1 cellular context compared by ENCODE assay signal in the genomic region with DNA sequence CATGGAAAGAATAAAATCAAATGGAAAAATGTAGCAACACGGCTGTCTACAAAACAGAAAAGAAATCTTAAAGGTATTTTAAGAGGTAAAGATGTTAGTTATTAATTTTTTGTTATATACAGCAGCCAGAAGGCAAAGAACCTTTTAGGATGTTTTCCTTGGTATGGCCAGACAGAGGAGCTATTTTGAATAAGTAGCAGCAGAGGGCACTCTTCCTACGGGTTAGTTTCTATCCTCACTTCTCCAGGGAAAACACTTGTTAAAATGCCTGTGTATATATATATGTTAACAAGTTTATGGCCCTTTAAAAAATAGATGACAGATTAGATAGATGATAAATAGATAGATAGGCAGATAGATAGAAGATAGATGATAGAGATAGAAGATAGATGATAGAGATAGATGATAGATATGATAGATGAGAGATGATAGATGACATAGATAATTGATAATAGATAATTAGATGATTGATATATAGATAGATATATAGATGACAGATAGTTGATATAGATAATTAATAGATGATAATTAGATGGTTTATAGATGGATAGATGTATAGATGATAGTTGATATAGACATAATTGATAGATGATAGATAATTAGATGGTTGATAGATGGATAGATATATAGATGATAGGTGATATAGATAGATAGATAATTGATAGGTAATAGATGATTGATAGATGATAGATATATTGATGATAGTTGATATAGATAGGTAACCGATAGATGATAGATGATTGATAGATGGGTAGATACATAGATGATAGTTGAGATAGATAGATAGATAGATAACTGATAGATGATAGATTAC.
TF ChIP-seq lines count a peak whose summit lies in the region.

No MANE protein-coding gene starts in this region.

TF ChIP-seq in K562, 482 proteins besides CTCF, POLR2A, EP300 and RAD21 (continued from another document):
- peak; percentile 74; the same call in 1 of the 2 replicates for TF ChIP-seq CHAMP1 (IDR thresholded peaks at IDR 0.05)
- TF ChIP-seq, protein P1, sequence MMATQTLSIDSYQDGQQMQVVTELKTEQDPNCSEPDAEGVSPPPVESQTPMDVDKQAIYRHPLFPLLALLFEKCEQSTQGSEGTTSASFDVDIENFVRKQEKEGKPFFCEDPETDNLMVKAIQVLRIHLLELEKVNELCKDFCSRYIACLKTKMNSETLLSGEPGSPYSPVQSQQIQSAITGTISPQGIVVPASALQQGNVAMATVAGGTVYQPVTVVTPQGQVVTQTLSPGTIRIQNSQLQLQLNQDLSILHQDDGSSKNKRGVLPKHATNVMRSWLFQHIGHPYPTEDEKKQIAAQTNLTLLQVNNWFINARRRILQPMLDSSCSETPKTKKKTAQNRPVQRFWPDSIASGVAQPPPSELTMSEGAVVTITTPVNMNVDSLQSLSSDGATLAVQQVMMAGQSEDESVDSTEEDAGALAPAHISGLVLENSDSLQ (IDR thresholded peaks at IDR 0.05) = 0 out of 2 replicates have a peak, but pooled peaks have one; percentile 11
- TF ChIP-seq LCOR (CRISPR knock-in tag; IDR thresholded peaks at IDR 0.05) = no peak
- TF ChIP-seq GABPB1 (CRISPR knock-in tag; IDR thresholded peaks at IDR 0.05) = no peak
- no peak for TF ChIP-seq SAFB (IDR thresholded peaks at IDR 0.05; ENCODE audit: borderline replicate concordance, low read depth, low read length)
- no peak for TF ChIP-seq KAT2B (IDR thresholded peaks at IDR 0.05; ENCODE audit: low read depth, low read length)
- peak; percentile 65; the same call in 1 of the 2 replicates for TF ChIP-seq HDAC2 (IDR thresholded peaks at IDR 0.05)
- TF ChIP-seq NR2F6 (CRISPR knock-in tag; IDR thresholded peaks at IDR 0.05) = no peak
- peak; percentile 50; the same call in 1 of the 2 replicates for TF ChIP-seq ARID2 (IDR thresholded peaks at IDR 0.05)
- TF ChIP-seq SP1 (CRISPR knock-in tag; IDR thresholded peaks at IDR 0.05) = no peak
- no peak for TF ChIP-seq MBD2 (IDR thresholded peaks at IDR 0.05; ENCODE audit: borderline replicate concordance, low read depth)
- TF ChIP-seq GATAD2B (IDR thresholded peaks at IDR 0.05; ENCODE audit: borderline replicate concordance) = peak; percentile 97; the same call in 1 of the 2 replicates
- no peak for TF ChIP-seq HEY1 (CRISPR knock-in tag; IDR thresholded peaks at IDR 0.05; ENCODE audit: borderline replicate concordance)
- TF ChIP-seq, protein P2, sequence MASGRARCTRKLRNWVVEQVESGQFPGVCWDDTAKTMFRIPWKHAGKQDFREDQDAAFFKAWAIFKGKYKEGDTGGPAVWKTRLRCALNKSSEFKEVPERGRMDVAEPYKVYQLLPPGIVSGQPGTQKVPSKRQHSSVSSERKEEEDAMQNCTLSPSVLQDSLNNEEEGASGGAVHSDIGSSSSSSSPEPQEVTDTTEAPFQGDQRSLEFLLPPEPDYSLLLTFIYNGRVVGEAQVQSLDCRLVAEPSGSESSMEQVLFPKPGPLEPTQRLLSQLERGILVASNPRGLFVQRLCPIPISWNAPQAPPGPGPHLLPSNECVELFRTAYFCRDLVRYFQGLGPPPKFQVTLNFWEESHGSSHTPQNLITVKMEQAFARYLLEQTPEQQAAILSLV (tag; IDR thresholded peaks at IDR 0.05) = no peak
- TF ChIP-seq DACH1 (IDR thresholded peaks at IDR 0.05; ENCODE audit: partially characterized antibody) = peak; percentile 99
- TF ChIP-seq PYGO2 (tag; IDR thresholded peaks at IDR 0.05) = no peak
- peak; percentile 49 for TF ChIP-seq BCOR (IDR thresholded peaks at IDR 0.05)
- TF ChIP-seq KDM5B (IDR thresholded peaks at IDR 0.05; ENCODE audit: insufficient replicate concordance, low read depth, low read length) = no peak
- no peak for TF ChIP-seq ZNF77 (CRISPR knock-in tag; IDR thresholded peaks at IDR 0.05)
- TF ChIP-seq SMARCE1 (IDR thresholded peaks at IDR 0.05) = no peak
- TF ChIP-seq SMARCA4 (IDR thresholded peaks at IDR 0.05) = no peak
- no peak for TF ChIP-seq ZNF263 (CRISPR knock-in tag; IDR thresholded peaks at IDR 0.05; ENCODE audit: borderline replicate concordance)
- no peak for TF ChIP-seq NFIC (IDR thresholded peaks at IDR 0.05)
- TF ChIP-seq TAF9B (IDR thresholded peaks at IDR 0.05; ENCODE audit: partially characterized antibody) = peak; percentile 62
- no peak for TF ChIP-seq SIX5 (IDR thresholded peaks at IDR 0.05; ENCODE audit: borderline replicate concordance in 1 of 2, insufficient read depth in 1 of 2, low read depth in 1 of 2, low read length in 2 of 2)
- TF ChIP-seq HDAC1 (IDR thresholded peaks at IDR 0.05) = 0 out of 4 replicates have a peak, but pooled peaks of 1 of the 2 experiments have one; percentile 29
- TF ChIP-seq SMC3 (conservative IDR thresholded peaks at IDR 0.05; ENCODE audit: insufficient read depth, low read depth, low read length) = peak; percentile 49; the same call in 1 of the 2 replicates
- TF ChIP-seq EP400 (IDR thresholded peaks at IDR 0.05) = peak; percentile 51; the same call in 1 of the 2 replicates
- TF ChIP-seq ZNF785 (CRISPR knock-in tag; IDR thresholded peaks at IDR 0.05) = no peak
- TF ChIP-seq HLTF (IDR thresholded peaks at IDR 0.05) = 0 out of 2 replicates have a peak, but pooled peaks have one; percentile 13
- peak; percentile 33 for TF ChIP-seq C11orf30 (IDR thresholded peaks at IDR 0.05; ENCODE audit: low read depth)
- no peak for TF ChIP-seq NRF1 (conservative IDR thresholded peaks at IDR 0.05 in 1 of 2, IDR thresholded peaks at IDR 0.05 in 1 of 2)
- TF ChIP-seq PHTF2 (CRISPR knock-in tag; IDR thresholded peaks at IDR 0.05) = no peak
- TF ChIP-seq MGA (IDR thresholded peaks at IDR 0.05) = peak; percentile 40; the same call in 1 of the 2 replicates
- TF ChIP-seq LARP7 (IDR thresholded peaks at IDR 0.05) = 0 out of 2 replicates have a peak, but pooled peaks have one; percentile 25
- 0 out of 4 replicates have a peak, but pooled peaks of 1 of the 2 experiments have one; percentile 46 for TF ChIP-seq ARNT (IDR thresholded peaks at IDR 0.05)
- TF ChIP-seq HDAC3 (IDR thresholded peaks at IDR 0.05; ENCODE audit: borderline replicate concordance, partially characterized antibody) = peak; percentile 39
- no peak for TF ChIP-seq RBM14 (IDR thresholded peaks at IDR 0.05; ENCODE audit: borderline replicate concordance, insufficient read depth, low read depth, low read length)
- peak; percentile 93 for TF ChIP-seq MTA1 (IDR thresholded peaks at IDR 0.05; ENCODE audit: borderline replicate concordance)
- TF ChIP-seq, protein P3, sequence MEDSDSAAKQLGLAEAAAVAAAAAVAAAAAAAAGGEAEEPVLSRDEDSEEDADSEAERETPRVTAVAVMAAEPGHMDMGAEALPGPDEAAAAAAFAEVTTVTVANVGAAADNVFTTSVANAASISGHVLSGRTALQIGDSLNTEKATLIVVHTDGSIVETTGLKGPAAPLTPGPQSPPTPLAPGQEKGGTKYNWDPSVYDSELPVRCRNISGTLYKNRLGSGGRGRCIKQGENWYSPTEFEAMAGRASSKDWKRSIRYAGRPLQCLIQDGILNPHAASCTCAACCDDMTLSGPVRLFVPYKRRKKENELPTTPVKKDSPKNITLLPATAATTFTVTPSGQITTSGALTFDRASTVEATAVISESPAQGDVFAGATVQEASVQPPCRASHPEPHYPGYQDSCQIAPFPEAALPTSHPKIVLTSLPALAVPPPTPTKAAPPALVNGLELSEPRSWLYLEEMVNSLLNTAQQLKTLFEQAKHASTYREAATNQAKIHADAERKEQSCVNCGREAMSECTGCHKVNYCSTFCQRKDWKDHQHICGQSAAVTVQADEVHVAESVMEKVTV (CRISPR knock-in tag; IDR thresholded peaks at IDR 0.05) = peak; percentile 70
- TF ChIP-seq ZNF212 (CRISPR knock-in tag; IDR thresholded peaks at IDR 0.05) = no peak
- peak; percentile 56; the same call in 1 of the 2 replicates for TF ChIP-seq SMARCA5 (IDR thresholded peaks at IDR 0.05)
- no peak for TF ChIP-seq PML (IDR thresholded peaks at IDR 0.05; ENCODE audit: low read length)
